In the genomic region with DNA sequence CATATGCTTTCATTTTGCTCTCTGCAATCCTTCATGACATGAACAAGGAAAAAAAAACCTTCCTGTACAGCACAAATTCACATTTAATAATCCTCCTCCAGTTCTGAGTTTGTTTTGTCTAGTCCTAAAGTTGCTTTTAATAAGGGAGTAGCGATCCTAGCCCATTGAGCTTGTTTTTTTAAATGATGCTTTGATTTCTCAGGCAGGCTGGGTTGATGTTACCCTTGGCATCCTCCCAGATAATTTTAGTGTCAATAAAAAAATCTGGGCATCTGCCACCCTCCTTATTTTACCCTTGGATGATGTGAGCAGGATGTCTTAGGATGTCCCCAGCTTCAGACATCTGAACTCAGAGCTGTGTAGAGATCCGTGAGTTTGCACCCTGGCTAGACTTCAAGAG, we compare ENCODE assay signal across 23 cellular contexts.
"Had no signal": no experiment of that assay in that cellular context is flagged by ENCODE, and none has a peak within 500 bp of the region (broad histone marks: within the 10 kb centered on the region; RNA-seq: fewer than 3 reads in every experiment).

No MANE protein-coding gene starts in this region.

- H3K27ac ChIP-seq: colonic mucosa, foreskin keratinocyte, left ventricle myocardium inferior, lower lobe of right lung, neural progenitor cell, psoas muscle, right lobe of liver, stomach, thoracic aorta, transverse colon had no signal

- H3K4me1 ChIP-seq: colonic mucosa, left ventricle myocardium inferior, lower lobe of right lung, neural progenitor cell, psoas muscle, stomach, transverse colon had no signal

- H2AFZ ChIP-seq: neural progenitor cell had no signal

- H3K9me3 ChIP-seq: colonic mucosa, left ventricle myocardium inferior, lower lobe of right lung, psoas muscle, right lobe of liver, stomach, thoracic aorta, transverse colon had no signal

- H3K4me2 ChIP-seq: neural progenitor cell had no signal

- H3K4me1 Mint-ChIP-seq: immature natural killer cell, memory B cell, natural killer cell, neural progenitor cell had no signal

- H3K4me3 Mint-ChIP-seq: immature natural killer cell, memory B cell, mesothelial cell of epicardium, natural killer cell, neural progenitor cell had no signal

- DNase-seq: colonic mucosa; dermis blood vessel endothelial cell; erythroblast; foreskin keratinocyte; immature natural killer cell; left cardiac atrium; left ventricle myocardium inferior; lower lobe of right lung; natural killer cell; nucleus accumbens; psoas muscle; retina; right lobe of liver; small intestine; stimulated activated CD4-positive, alpha-beta T cell treated with anti-CD3 and anti-CD28 coated beads, Interleukin-12 subunit alpha, Interleukin-12 subunit beta, amount 100 ng/mL, for 4 hours; stimulated activated naive CD4-positive, alpha-beta T cell; stomach; substantia nigra; transverse colon had no signal

- H3K27ac Mint-ChIP-seq: immature natural killer cell, memory B cell, mesothelial cell of epicardium, natural killer cell, neural progenitor cell had no signal

- H3K36me3 Mint-ChIP-seq: immature natural killer cell, memory B cell, mesothelial cell of epicardium, natural killer cell, neural progenitor cell had no signal

- H3K36me3 ChIP-seq: colonic mucosa, left ventricle myocardium inferior, lower lobe of right lung, neural progenitor cell, right lobe of liver, stomach, thoracic aorta, transverse colon had no signal

- H3K27me3 ChIP-seq: colonic mucosa, foreskin keratinocyte, neural progenitor cell, right lobe of liver, transverse colon had no signal

- H3K4me3 ChIP-seq: colonic mucosa, left ventricle myocardium inferior, lower lobe of right lung, neural progenitor cell, psoas muscle, right lobe of liver, stomach, thoracic aorta, transverse colon had no signal

- H3K9me3 Mint-ChIP-seq: immature natural killer cell, memory B cell, mesothelial cell of epicardium, natural killer cell had no signal

- H3K9ac ChIP-seq: neural progenitor cell had no signal
